ENCODE assay signal across 8 cellular contexts in the genomic region with DNA sequence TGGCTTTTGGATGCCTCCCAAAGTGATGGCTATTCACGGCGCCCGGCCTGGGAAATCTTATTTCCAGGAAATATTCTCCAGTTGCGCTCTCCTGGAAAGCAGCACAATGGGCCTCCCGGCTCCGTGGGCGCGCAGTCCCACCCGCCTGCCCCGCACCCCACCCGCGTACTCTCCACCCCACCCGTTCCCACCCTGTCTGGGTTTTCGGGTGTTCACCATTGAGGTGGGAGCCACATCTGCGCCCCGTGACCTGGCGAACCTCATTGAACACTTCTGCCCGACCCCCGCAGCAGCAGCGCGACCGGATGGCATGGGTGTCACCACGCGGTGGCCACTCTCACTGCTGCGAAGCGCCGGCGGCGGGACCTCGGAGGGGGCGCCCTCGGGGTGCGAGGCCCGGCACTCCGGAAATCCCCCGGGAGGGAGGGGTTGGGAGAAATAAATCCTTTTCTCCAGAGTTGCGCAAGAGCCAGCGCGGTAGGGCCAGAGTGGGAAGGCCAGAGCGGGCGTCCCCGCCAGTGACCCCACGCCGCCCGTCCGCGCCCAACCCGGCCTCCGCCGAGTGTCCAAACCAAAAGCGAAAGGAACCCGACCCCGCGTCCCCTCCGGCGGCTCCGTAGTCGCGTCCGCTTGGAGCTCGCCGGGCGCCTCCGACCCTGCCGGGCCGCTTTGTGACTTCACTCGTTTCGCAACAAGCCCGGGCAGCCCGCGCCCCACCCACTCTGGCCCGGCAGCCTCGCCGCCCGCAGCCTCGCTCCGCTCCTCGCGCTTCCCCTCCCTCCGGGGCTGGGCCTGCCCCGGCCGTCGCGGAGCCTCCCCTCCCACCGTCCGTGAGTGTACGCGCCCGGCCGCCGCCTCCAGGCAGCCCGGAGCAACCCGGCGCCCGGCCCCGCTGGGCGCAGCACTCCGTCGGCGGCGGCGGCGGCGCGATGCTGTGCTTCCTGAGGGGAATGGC. TPM values are rescaled to one million over a fixed set of nuclear protein-coding genes. Genes with fewer than 3 reads are reported as not detected.
DNase-seq lines count a peak whose midpoint lies in the region; TF ChIP-seq lines count a peak whose summit lies in the region.

A gene with protein sequence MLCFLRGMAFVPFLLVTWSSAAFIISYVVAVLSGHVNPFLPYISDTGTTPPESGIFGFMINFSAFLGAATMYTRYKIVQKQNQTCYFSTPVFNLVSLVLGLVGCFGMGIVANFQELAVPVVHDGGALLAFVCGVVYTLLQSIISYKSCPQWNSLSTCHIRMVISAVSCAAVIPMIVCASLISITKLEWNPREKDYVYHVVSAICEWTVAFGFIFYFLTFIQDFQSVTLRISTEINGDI (plus strand): TSS at position 720 of the 955 bp plus-strand sequence. CDS start 210 bp downstream, at position 930.

- no peaks in the 10 kb centered on the region for H3K9me3 Mint-ChIP-seq in T-helper 2 cell treated with Interferon-gamma antibody and Interleukin-4, amounts not matched to agents 5 μg/mL and 100 μg/mL, for 36 hours

- DNase-seq in GM06990 (ENCODE audit: extremely low read depth, insufficient read length): peak; percentile 95
- peak; percentile 56 for DNase-seq in GOT3 (lab: John Stamatoyannopoulos, UW)
- DNase-seq in LNCaP clone FGC (ENCODE audit: low read depth): peak; percentile 62
- DNase-seq in T-helper 2 cell treated with Interferon-gamma antibody and Interleukin-4, amounts not matched to agents 5 μg/mL and 100 μg/mL, for 36 hours (ENCODE audit: low spot score): peak; percentile 85
- DNase-seq in astrocyte of the cerebellum (ENCODE audit: low read depth): peak; percentile 50
- peak; percentile 84 for DNase-seq in hepatic stellate cell (ENCODE audit: low spot score)
- peak; percentile 66 for DNase-seq in renal cortical epithelial cell (ENCODE audit: low read depth)
- peak in 1 of 2 donors; percentile 92 for DNase-seq in vagina (ENCODE audit: extremely low spot score in 2 of 2)

- intact Hi-C loops in vagina (cut with DNase I): no loop called here

- TF ChIP-seq CTCF in GM06990 (IDR thresholded peaks at IDR 0.05; ENCODE audit: insufficient read depth, low read length, poor library complexity, severe bottlenecking): peak; percentile 44
- peak; percentile 28; the same call in 1 of the 2 replicates for TF ChIP-seq CTCF in LNCaP clone FGC (IDR thresholded peaks at IDR 0.05; ENCODE audit: control insufficient read depth, extremely low read depth, insufficient read depth)
- TF ChIP-seq CTCF in astrocyte of the cerebellum (IDR thresholded peaks at IDR 0.05; ENCODE audit: low read depth, low read length, missing control alignments): no peak
- TF ChIP-seq CTCF in vagina (IDR thresholded peaks at IDR 0.05): no peak

- H3K4me3 ChIP-seq in GM06990 (replicated peaks; ENCODE audit: low read depth, low read length) (peak within 1 kb of the TSS; percentile 99), LNCaP clone FGC (ENCODE audit: low read depth, low read length) (peak within 1 kb of the TSS; percentile 74), astrocyte of the cerebellum (ENCODE audit: low read depth, low read length) (peak within 1 kb of the TSS; percentile 61), vagina (peak within 1 kb of the TSS; percentile 75 to 93)

- H3K9me3 ChIP-seq in vagina: no peaks in the 10 kb centered on the region

- H3K27me3 Mint-ChIP-seq in T-helper 2 cell treated with Interferon-gamma antibody and Interleukin-4, amounts not matched to agents 5 μg/mL and 100 μg/mL, for 36 hours (ENCODE audit: low read depth): peaks cover 5% of the 10 kb centered on the region

- H3K27ac ChIP-seq in vagina: peak within 1 kb of the TSS; percentile 96

- peak within 1 kb of the TSS; percentile 93 for H3K27ac Mint-ChIP-seq in T-helper 2 cell treated with Interferon-gamma antibody and Interleukin-4, amounts not matched to agents 5 μg/mL and 100 μg/mL, for 36 hours

- TF ChIP-seq POLR2A in vagina (IDR thresholded peaks at IDR 0.05): peak; percentile 41 to 89

- H3K4me1 ChIP-seq in vagina: peaks cover 19% of the 10 kb centered on the region

- no peaks in the 10 kb centered on the region for H3K36me3 Mint-ChIP-seq in T-helper 2 cell treated with Interferon-gamma antibody and Interleukin-4, amounts not matched to agents 5 μg/mL and 100 μg/mL, for 36 hours (ENCODE audit: low read depth)

- peaks cover 8% of the 10 kb centered on the region for H3K4me1 Mint-ChIP-seq in T-helper 2 cell treated with Interferon-gamma antibody and Interleukin-4, amounts not matched to agents 5 μg/mL and 100 μg/mL, for 36 hours (ENCODE audit: low read depth)

- H3K4me3 Mint-ChIP-seq in T-helper 2 cell treated with Interferon-gamma antibody and Interleukin-4, amounts not matched to agents 5 μg/mL and 100 μg/mL, for 36 hours: peak within 1 kb of the TSS; percentile 92

- in situ Hi-C loops in astrocyte of the cerebellum (cut with HindIII; ENCODE audit: low sequenced_read_pairs): no loop called here

- H3K36me3 ChIP-seq in GM06990 (ENCODE audit: control insufficient read depth, insufficient read depth, low read length): peaks cover 1% of the 10 kb centered on the region
- no peaks in the 10 kb centered on the region for H3K36me3 ChIP-seq in vagina

- no peaks in the 10 kb centered on the region for H3K27me3 ChIP-seq in GM06990 (replicated peaks; ENCODE audit: control insufficient read depth, insufficient read depth, low read length)
- no peaks in the 10 kb centered on the region for H3K27me3 ChIP-seq in vagina

RNA-seq across cellular contexts. Expression of the gene that starts here (rescaled TPM):
- total RNA-seq in renal cortical epithelial cell: 95.3 and 131 TPM in 2 replicates
- total RNA-seq in vagina: 18.9 TPM

Comparison
In these comparisons a context has a peak if more than half of its experiments do, and no peak if none do; other contexts are left out.
1. CTCF ChIP-seq: peak in GM06990 (single experiment) and LNCaP clone FGC (single experiment); none in astrocyte of the cerebellum (single experiment) and vagina (0 of 3).
2. Peak in every context shown above with its lines, with median percentiles within 50 percentile points of each other: H3K4me3 ChIP-seq.